Comparison of ENCODE assay signal across 1 cellular context in the genomic region with DNA sequence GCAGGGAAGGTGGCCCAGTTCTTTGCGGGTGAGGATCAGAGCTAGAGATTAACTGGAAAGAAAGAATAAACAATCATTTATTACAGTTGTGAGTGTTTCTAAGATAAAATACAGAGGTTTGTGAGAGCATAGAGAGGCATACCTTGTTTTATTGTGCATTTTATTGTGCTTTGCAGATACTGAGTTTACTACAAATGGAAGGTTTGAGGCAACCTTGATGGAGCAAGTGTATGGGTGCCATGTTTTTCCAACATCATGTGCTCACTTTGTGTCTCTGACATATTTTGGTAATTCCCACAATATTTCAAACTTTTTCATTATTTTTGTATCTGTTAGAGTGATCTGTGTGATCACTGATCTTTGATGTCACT.
TF ChIP-seq lines count a peak whose summit lies in the region.

No MANE protein-coding gene starts in this region.

TF ChIP-seq in HepG2, 621 proteins besides CTCF, POLR2A, EP300 and RAD21:
- TF ChIP-seq ZNF367 (CRISPR knock-in tag; IDR thresholded peaks at IDR 0.05; ENCODE audit: borderline replicate concordance), result no peak
- no peak for TF ChIP-seq ZIK1 (CRISPR knock-in tag; IDR thresholded peaks at IDR 0.05; ENCODE audit: borderline replicate concordance, low read depth)
- TF ChIP-seq, protein P1, sequence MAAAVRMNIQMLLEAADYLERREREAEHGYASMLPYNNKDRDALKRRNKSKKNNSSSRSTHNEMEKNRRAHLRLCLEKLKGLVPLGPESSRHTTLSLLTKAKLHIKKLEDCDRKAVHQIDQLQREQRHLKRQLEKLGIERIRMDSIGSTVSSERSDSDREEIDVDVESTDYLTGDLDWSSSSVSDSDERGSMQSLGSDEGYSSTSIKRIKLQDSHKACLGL (CRISPR knock-in tag; IDR thresholded peaks at IDR 0.05), result no peak
- peak; percentile 47 for TF ChIP-seq YY1 (IDR thresholded peaks at IDR 0.05; ENCODE audit: insufficient read depth, insufficient replicate concordance, low read depth, low read length)
- TF ChIP-seq ZNF644 (CRISPR knock-in tag; IDR thresholded peaks at IDR 0.05; ENCODE audit: low read depth), result peak; percentile 65; the same call in 1 of the 2 replicates
- no peak for TF ChIP-seq SP140L (CRISPR knock-in tag; IDR thresholded peaks at IDR 0.05; ENCODE audit: borderline replicate concordance)
TF ChIP-seq in HepG2: peak in this region for 2.
